ENCODE assay signal across 20 cellular contexts in genomic region chr7:33212144-33212543, GRCh38.
DNase-seq lines count a peak whose midpoint lies in the region; ATAC-seq, FAIRE-seq and TF ChIP-seq lines count a peak whose summit lies in the region.
"Had no signal": no experiment of that assay in that cellular context is flagged by ENCODE, and none has a peak within 500 bp of the region (broad histone marks: within the 10 kb centered on the region; RNA-seq: fewer than 3 reads in every experiment).

No MANE protein-coding gene starts in this region.

- H3K27me3 Mint-ChIP-seq in activated naive CD4-positive, alpha-beta T cell treated with anti-CD3 and anti-CD28 coated beads for 36 hours (ENCODE audit: low read depth), result no peaks in the 10 kb centered on the region
- H3K27me3 Mint-ChIP-seq: B cell; CD4-positive, alpha-beta T cell had no signal

- H4K20me1 ChIP-seq in SK-N-SH (ENCODE audit: insufficient read depth) (no peaks in the 10 kb centered on the region), SU-DHL-6 (ENCODE audit: low read depth, low read length) (no peaks in the 10 kb centered on the region)
- H4K20me1 ChIP-seq: BLaER1 treated with 17β-estradiol and CSF1 and Interleukin-3, amounts not matched to agents 10 nM and 100 nM had no signal

- TF ChIP-seq EP300 in SK-N-SH (IDR thresholded peaks at IDR 0.05; ENCODE audit: borderline replicate concordance in 1 of 2, low read depth in 1 of 2, low read length in 1 of 2), result no peak

- WGBS in SK-N-SH (ENCODE audit: low lambda C conversion rate), result 22% methylated on average over 2 of the region's 2 CpGs

- CTCF ChIA-PET in SK-N-SH (lab: Yijun Ruan, JAX), result no interaction called here
- CTCF ChIA-PET in activated naive CD4-positive, alpha-beta T cell treated with anti-CD3 and anti-CD28 coated beads for 36 hours (lab: Charles Lee), result no interaction called here

- H3K4me3 Mint-ChIP-seq in activated naive CD4-positive, alpha-beta T cell treated with anti-CD3 and anti-CD28 coated beads for 36 hours, result no peak overlapping the region
- H3K4me3 Mint-ChIP-seq: B cell; CD4-positive, alpha-beta T cell; CD8-positive, alpha-beta T cell had no signal

- no peak overlapping the region for H2AFZ ChIP-seq in SK-N-SH (ENCODE audit: low read depth)
- H2AFZ ChIP-seq in SU-DHL-6 (ENCODE audit: low read depth, low read length, severe bottlenecking), result no peak overlapping the region

- DNase-seq in SK-N-SH, result no peak
- DNase-seq in activated naive CD4-positive, alpha-beta T cell treated with anti-CD3 and anti-CD28 coated beads for 36 hours, result no peak
- DNase-seq: AML-193; Caco-2; Calu3; CD4-positive, alpha-beta T cell; CD8-positive, alpha-beta T cell; DMS79 treated with DMSO at 0.1 percent for 48 hours; GF-D8 had no signal

- POLR2A ChIA-PET in SK-N-SH (lab: Yijun Ruan, JAX), result no interaction called here

- no peak overlapping the region for H3K9ac ChIP-seq in SK-N-SH
- no peak overlapping the region for H3K9ac ChIP-seq in SU-DHL-6 (ENCODE audit: low read length)
- H3K9ac ChIP-seq: BLaER1 treated with 17β-estradiol and CSF1 and Interleukin-3, amounts not matched to agents 10 nM and 100 nM had no signal

- H3K36me3 ChIP-seq in SK-N-SH (replicated peaks in 1 of 2; ENCODE audit: control insufficient read depth in 1 of 2, insufficient read depth in 2 of 2, low read length in 1 of 2) (peaks cover 0 to 4% of the 10 kb centered on the region in 2 experiments), SU-DHL-6 (ENCODE audit: low read length) (no peaks in the 10 kb centered on the region)

- no peak for TF ChIP-seq RAD21 in SK-N-SH (IDR thresholded peaks at IDR 0.05; ENCODE audit: low read length)

- no peak overlapping the region for H3K4me3 ChIP-seq in SK-N-SH (ENCODE audit: low read depth in 2 of 2, low read length in 1 of 2)
- peak overlapping the region; percentile 7 for H3K4me3 ChIP-seq in SU-DHL-6 (ENCODE audit: insufficient read depth, low read length, poor library complexity, severe bottlenecking)
- H3K4me3 ChIP-seq: A549; BLaER1 treated with 17β-estradiol and CSF1 and Interleukin-3, amounts not matched to agents 10 nM and 100 nM had no signal

- H3K27ac ChIP-seq in SK-N-SH (ENCODE audit: low read depth in 2 of 2, low read length in 1 of 2), result no peak overlapping the region
- no peak overlapping the region for H3K27ac ChIP-seq in SU-DHL-6 (ENCODE audit: low read depth, low read length)
- H3K27ac ChIP-seq: 22Rv1; A549; BLaER1 treated with 17β-estradiol and CSF1 and Interleukin-3, amounts not matched to agents 10 nM and 100 nM; C4-2B had no signal

- H3K36me3 Mint-ChIP-seq in activated naive CD4-positive, alpha-beta T cell treated with anti-CD3 and anti-CD28 coated beads for 36 hours (ENCODE audit: low read depth), result peaks cover 50% of the 10 kb centered on the region

- H3K9me3 ChIP-seq in SK-N-SH, result peaks cover 14% of the 10 kb centered on the region; the same call in 1 of the 2 replicates
- peaks cover 15% of the 10 kb centered on the region; the same call in 1 of the 2 replicates for H3K9me3 ChIP-seq in SU-DHL-6 (ENCODE audit: insufficient read depth, low read length)
- H3K9me3 ChIP-seq: Caco-2 had no signal

- H3K4me2 ChIP-seq in SK-N-SH (no peak overlapping the region), SU-DHL-6 (ENCODE audit: low read depth, low read length, poor library complexity, severe bottlenecking) (no peak overlapping the region)
- H3K4me2 ChIP-seq: A549; BLaER1 treated with 17β-estradiol and CSF1 and Interleukin-3, amounts not matched to agents 10 nM and 100 nM had no signal

- H3K27me3 ChIP-seq in SK-N-SH (ENCODE audit: insufficient read depth), result no peaks in the 10 kb centered on the region
- no peaks in the 10 kb centered on the region for H3K27me3 ChIP-seq in SU-DHL-6 (ENCODE audit: low read length)
- H3K27me3 ChIP-seq: BLaER1 treated with 17β-estradiol and CSF1 and Interleukin-3, amounts not matched to agents 10 nM and 100 nM had no signal

- intact Hi-C loops in activated naive CD4-positive, alpha-beta T cell treated with anti-CD3 and anti-CD28 coated beads for 36 hours (cut with micrococcal nuclease), result no loop called here

- H3K4me1 Mint-ChIP-seq in activated naive CD4-positive, alpha-beta T cell treated with anti-CD3 and anti-CD28 coated beads for 36 hours (ENCODE audit: low read depth), result no peaks in the 10 kb centered on the region
- H3K4me1 Mint-ChIP-seq: B cell had no signal

- peaks cover 36% of the 10 kb centered on the region for H3K9me3 Mint-ChIP-seq in activated naive CD4-positive, alpha-beta T cell treated with anti-CD3 and anti-CD28 coated beads for 36 hours

- no peak for TF ChIP-seq CTCF in SK-N-SH (IDR thresholded peaks at IDR 0.05)
- TF ChIP-seq CTCF in SU-DHL-6 (IDR thresholded peaks at IDR 0.05; ENCODE audit: insufficient read depth, low read length, poor library complexity, severe bottlenecking), result no peak

- H3K9me2 ChIP-seq in SK-N-SH (no peaks in the 10 kb centered on the region), SU-DHL-6 (replicated peaks; ENCODE audit: insufficient read depth, low read length) (no peaks in the 10 kb centered on the region)

- no peak for ATAC-seq in SK-N-SH treated with all-trans-retinoic acid at 6 μM for 48 hours
- ATAC-seq: A549; CD8-positive, alpha-beta T cell had no signal

- H3K79me2 ChIP-seq in SK-N-SH (ENCODE audit: insufficient read depth) (no peaks in the 10 kb centered on the region), SU-DHL-6 (ENCODE audit: insufficient read depth, low read length) (no peaks in the 10 kb centered on the region)

- no peaks in the 10 kb centered on the region for H3F3A ChIP-seq in SK-N-SH (replicated peaks; ENCODE audit: insufficient read depth)
- no peaks in the 10 kb centered on the region for H3F3A ChIP-seq in SU-DHL-6 (ENCODE audit: insufficient read depth)

- no peak overlapping the region for H3K27ac Mint-ChIP-seq in activated naive CD4-positive, alpha-beta T cell treated with anti-CD3 and anti-CD28 coated beads for 36 hours
- H3K27ac Mint-ChIP-seq: B cell; CD4-positive, alpha-beta T cell; CD8-positive, alpha-beta T cell had no signal

- no peaks in the 10 kb centered on the region for H3K4me1 ChIP-seq in SK-N-SH (ENCODE audit: control insufficient read depth in 1 of 2, insufficient read depth in 2 of 2, low read depth in 1 of 2, low read length in 1 of 2)
- H3K4me1 ChIP-seq: A549, Caco-2 had no signal

- peak; percentile 13 for FAIRE-seq in islet of Langerhans (lab: Jason Lieb, UNC)
- FAIRE-seq: A549, D721Med, G401.6, GM12891 had no signal

TF ChIP-seq in SK-N-SH treated with all-trans-retinoic acid at 6 μM for 48 hours, 23 proteins besides CTCF, POLR2A, EP300 and RAD21:
- TF ChIP-seq ZFP30 (CRISPR knock-in tag; IDR thresholded peaks at IDR 0.05) (peak; percentile 98), POU6F1 (CRISPR knock-in tag; IDR thresholded peaks at IDR 0.05; ENCODE audit: borderline replicate concordance, low read depth) (no peak)

TF ChIP-seq in SK-N-SH, 30 proteins besides CTCF, POLR2A, EP300 and RAD21:
- TF ChIP-seq RFX5 (IDR thresholded peaks at IDR 0.05; ENCODE audit: low read length) (no peak), JUND (IDR thresholded peaks at IDR 0.05) (no peak), GABPA (IDR thresholded peaks at IDR 0.05; ENCODE audit: low read depth) (no peak), CHD2 (IDR thresholded peaks at IDR 0.05; ENCODE audit: low read length, partially characterized antibody) (no peak), MEF2A (IDR thresholded peaks at IDR 0.05; ENCODE audit: borderline replicate concordance, low read depth) (no peak), NFIC (IDR thresholded peaks at IDR 0.05; ENCODE audit: borderline replicate concordance) (no peak), RCOR1 (IDR thresholded peaks at IDR 0.05; ENCODE audit: low read length) (no peak), PBX3 (IDR thresholded peaks at IDR 0.05) (no peak)
TF ChIP-seq in SK-N-SH: peak in this region for 0.
